19 cellular contexts compared by ENCODE assay signal in the genomic region with DNA sequence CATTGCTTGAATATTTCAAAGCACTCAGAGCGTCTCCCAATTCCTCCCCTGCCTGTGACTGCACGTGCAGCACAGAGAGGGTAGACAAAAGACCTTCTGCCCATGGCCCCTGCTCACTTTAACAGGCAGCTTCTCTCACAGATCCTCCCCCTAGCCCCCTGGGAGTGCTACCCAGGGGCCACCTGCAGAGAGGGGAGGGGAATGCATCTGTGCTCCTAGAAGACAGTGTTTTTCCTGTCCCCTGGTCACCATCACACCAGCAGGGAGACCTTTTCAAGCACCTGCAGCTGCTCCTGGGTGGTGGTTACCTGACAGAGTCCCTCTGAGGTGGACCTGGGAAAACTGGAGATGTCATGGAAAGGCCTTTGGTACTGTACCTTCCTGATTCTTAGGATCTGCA. TPM values are rescaled to one million over a fixed set of nuclear protein-coding genes. Genes with fewer than 3 reads are reported as not detected.
DNase-seq lines count a peak whose midpoint lies in the region; ATAC-seq and TF ChIP-seq lines count a peak whose summit lies in the region.
"Had no signal": no experiment of that assay in that cellular context is flagged by ENCODE, and none has a peak within 500 bp of the region (broad histone marks: within the 10 kb centered on the region; RNA-seq: fewer than 3 reads in every experiment).

No MANE protein-coding gene starts in this region.

- no peak overlapping the region for H3K4me3 ChIP-seq in BLaER1 treated with 17β-estradiol and CSF1 and Interleukin-3, amounts not matched to agents 10 nM and 100 nM
- H3K4me3 ChIP-seq in GM23338 (no peak overlapping the region), esophagus muscularis mucosa (no peak overlapping the region)
- H3K4me3 ChIP-seq: GM12878, SJSA1 had no signal

- H3K4me1 Mint-ChIP-seq in GM23338 = peaks cover 3% of the 10 kb centered on the region; the same call in 2 of the 3 replicates
- H3K4me1 Mint-ChIP-seq in stimulated activated naive CD8-positive, alpha-beta T cell treated with anti-CD3 and anti-CD28 coated beads, Interleukin-15, amount 100 ng/mL, for 72 hours = no peaks in the 10 kb centered on the region

- no peak overlapping the region for H2AFZ ChIP-seq in GM23338

- 30% methylated on average over 2 of the region's 2 CpGs for WGBS in esophagus muscularis mucosa

- TF ChIP-seq EP300 in esophagus muscularis mucosa (IDR thresholded peaks at IDR 0.05) = no peak

- no peaks in the 10 kb centered on the region for H4K20me1 ChIP-seq in BLaER1 treated with 17β-estradiol and CSF1 and Interleukin-3, amounts not matched to agents 10 nM and 100 nM
- H4K20me1 ChIP-seq in GM23338 (replicated peaks; ENCODE audit: insufficient read depth) = no peaks in the 10 kb centered on the region

- TF ChIP-seq CTCF in GM23338 (conservative IDR thresholded peaks at IDR 0.05; ENCODE audit: low read depth in 2 of 2) (no peak), esophagus muscularis mucosa (IDR thresholded peaks at IDR 0.05) (no peak)

- peak; percentile 21; the same call in 1 of the 3 replicates for ATAC-seq in GM23338
- no peak for ATAC-seq in stimulated activated naive CD8-positive, alpha-beta T cell treated with anti-CD3 and anti-CD28 coated beads, Interleukin-15, amount 100 ng/mL, for 72 hours
- ATAC-seq: CD8-positive, alpha-beta T cell; GM12878; HepG2 had no signal

- peaks cover 0 to 3% (median 0%) of the 10 kb centered on the region in 11 experiments; a peak in 1 of 22 replicates for H3K9me3 ChIP-seq in BLaER1 treated with 17β-estradiol and CSF1 and Interleukin-3, amounts not matched to agents 10 nM and 100 nM (replicated peaks in 1 of 11)
- H3K9me3 ChIP-seq in esophagus muscularis mucosa = peaks cover 0 to 6% (median 3%) of the 10 kb centered on the region in 4 donors
- H3K9me3 ChIP-seq: BE2C, SJSA1 had no signal

- H3K27me3 ChIP-seq in BLaER1 treated with 17β-estradiol and CSF1 and Interleukin-3, amounts not matched to agents 10 nM and 100 nM = no peaks in the 10 kb centered on the region
- H3K27me3 ChIP-seq in GM23338 (ENCODE audit: insufficient read depth) (no peaks in the 10 kb centered on the region), esophagus muscularis mucosa (no peaks in the 10 kb centered on the region)
- H3K27me3 ChIP-seq: BE2C had no signal

- no peak overlapping the region for H3K27ac ChIP-seq in BLaER1 treated with 17β-estradiol and CSF1 and Interleukin-3, amounts not matched to agents 10 nM and 100 nM
- H3K27ac ChIP-seq in GM23338 (ENCODE audit: low read depth) (no peak overlapping the region), esophagus muscularis mucosa (replicated peaks in 1 of 4) (no peak overlapping the region)
- H3K27ac ChIP-seq: KMS-11, SJSA1 had no signal

- H3K27ac Mint-ChIP-seq in GM23338 = no peak overlapping the region
- no peak overlapping the region for H3K27ac Mint-ChIP-seq in stimulated activated naive CD8-positive, alpha-beta T cell treated with anti-CD3 and anti-CD28 coated beads, Interleukin-15, amount 100 ng/mL, for 72 hours
- H3K27ac Mint-ChIP-seq: CD8-positive, alpha-beta T cell had no signal

- H3K4me1 ChIP-seq in BLaER1 treated with 17β-estradiol and CSF1 and Interleukin-3, amounts not matched to agents 10 nM and 100 nM = peaks cover 0 to 18% (median 13%) of the 10 kb centered on the region in 10 experiments; a peak in 12 of 20 replicates
- H3K4me1 ChIP-seq in GM23338 (ENCODE audit: insufficient read depth) = no peaks in the 10 kb centered on the region
- no peaks in the 10 kb centered on the region for H3K4me1 ChIP-seq in esophagus muscularis mucosa
- H3K4me1 ChIP-seq: BE2C, SJSA1 had no signal

- no peak for DNase-seq in GM23338 (ENCODE audit: low spot score)
- peak; percentile 63 for DNase-seq in NCI-H524 treated with DMSO at 0.1 percent for 48 hours (lab: John Stamatoyannopoulos, UW)
- DNase-seq in esophagus muscularis mucosa (ENCODE audit: extremely low spot score) = peak; percentile 87
- DNase-seq in A172 (ENCODE audit: low spot score) = no peak
- no peak for DNase-seq in stimulated activated naive CD8-positive, alpha-beta T cell treated with anti-CD3 and anti-CD28 coated beads, Interleukin-15, amount 100 ng/mL, for 72 hours
- no peak for DNase-seq in HuH-7 (ENCODE audit: low spot score)
- DNase-seq: BE2C, GDM1, GOT3, NCI-H1092, NCI-H1694 treated with DMSO at 0.1 percent for 48 hours, T-helper 2 cell had no signal

- H3K4me3 Mint-ChIP-seq in GM23338 = no peak overlapping the region
- no peak overlapping the region for H3K4me3 Mint-ChIP-seq in stimulated activated naive CD8-positive, alpha-beta T cell treated with anti-CD3 and anti-CD28 coated beads, Interleukin-15, amount 100 ng/mL, for 72 hours
- H3K4me3 Mint-ChIP-seq: CD8-positive, alpha-beta T cell had no signal

- no peaks in the 10 kb centered on the region for H3K36me3 Mint-ChIP-seq in GM23338 (ENCODE audit: low read depth)
- H3K36me3 Mint-ChIP-seq: CD8-positive, alpha-beta T cell had no signal

- H3K27me3 Mint-ChIP-seq in GM23338 (ENCODE audit: insufficient read depth, low read depth, poor library complexity) = peaks cover 8% of the 10 kb centered on the region
- H3K27me3 Mint-ChIP-seq in stimulated activated naive CD8-positive, alpha-beta T cell treated with anti-CD3 and anti-CD28 coated beads, Interleukin-15, amount 100 ng/mL, for 72 hours = peaks cover 25% of the 10 kb centered on the region

- no peak overlapping the region; a peak in 1 of 22 replicates for H3K9ac ChIP-seq in BLaER1 treated with 17β-estradiol and CSF1 and Interleukin-3, amounts not matched to agents 10 nM and 100 nM
- H3K9ac ChIP-seq: KMS-11 had no signal

- peak overlapping the region in 8 of 11 experiments; percentile 21 to 62 (median 42); a peak in 14 of 22 replicates for H3K4me2 ChIP-seq in BLaER1 treated with 17β-estradiol and CSF1 and Interleukin-3, amounts not matched to agents 10 nM and 100 nM
- no peak overlapping the region for H3K4me2 ChIP-seq in GM23338
- H3K4me2 ChIP-seq: KMS-11 had no signal

- H3K9me2 ChIP-seq in GM23338 (ENCODE audit: insufficient read depth) = no peaks in the 10 kb centered on the region

- no peak for TF ChIP-seq POLR2A in esophagus muscularis mucosa (IDR thresholded peaks at IDR 0.05; ENCODE audit: low read depth)

- no peaks in the 10 kb centered on the region for H3K36me3 ChIP-seq in BLaER1 treated with 17β-estradiol and CSF1 and Interleukin-3, amounts not matched to agents 10 nM and 100 nM
- H3K36me3 ChIP-seq in GM23338 (ENCODE audit: insufficient read depth) (no peaks in the 10 kb centered on the region), esophagus muscularis mucosa (no peaks in the 10 kb centered on the region)
- H3K36me3 ChIP-seq: BE2C, SJSA1 had no signal

- no peaks in the 10 kb centered on the region for H3F3A ChIP-seq in GM23338 (replicated peaks; ENCODE audit: low read depth)

- intact Hi-C loops in esophagus muscularis mucosa (cut with DNase I) = no loop called here

- H3K79me2 ChIP-seq in GM23338 (replicated peaks; ENCODE audit: insufficient read depth) = no peaks in the 10 kb centered on the region

- no peaks in the 10 kb centered on the region for H3K9me3 Mint-ChIP-seq in GM23338
- H3K9me3 Mint-ChIP-seq in stimulated activated naive CD8-positive, alpha-beta T cell treated with anti-CD3 and anti-CD28 coated beads, Interleukin-15, amount 100 ng/mL, for 72 hours = peaks cover 0 to 8% of the 10 kb centered on the region in 2 donors
- H3K9me3 Mint-ChIP-seq: CD8-positive, alpha-beta T cell had no signal

TF ChIP-seq in GM23338, 12 proteins besides CTCF, POLR2A, EP300 and RAD21 (continues in another document):
- TF ChIP-seq JUNB (IDR thresholded peaks at IDR 0.05; ENCODE audit: unreplicated experiment) = no peak

RNA-seq across cellular contexts. Expression of a gene that starts 56.7 kb away (rescaled TPM):
- total RNA-seq in GM23338 (2014; rRNA removed; shearing (Covaris generic)) = not detected in 2 replicates
- not detected in 2 replicates for polyA plus RNA-seq in GM23338 (2016; fragmentation: Nextera tagmentation; extraction: Ambion mirVana)
- not detected for total RNA-seq in esophagus muscularis mucosa
- not detected in 2 replicates for total RNA-seq in A172 (2014; rRNA removed; shearing (Covaris generic))
- total RNA-seq: CD8-positive, alpha-beta T cell; GM12878; HepG2; M059J; SJSA1 had no signal
- polyA plus RNA-seq: GM12878, HepG2 had no signal

Comparison
In these comparisons a context has a peak if more than half of its experiments do, and no peak if none do; other contexts are left out.
1. DNase-seq: peak in NCI-H524 treated with DMSO at 0.1 percent for 48 hours (single experiment) and esophagus muscularis mucosa (single experiment); none in GM23338 (single experiment), A172 (single experiment), stimulated activated naive CD8-positive, alpha-beta T cell treated with anti-CD3 and anti-CD28 coated beads, Interleukin-15, amount 100 ng/mL, for 72 hours (0 of 2) and HuH-7 (single experiment).